ENCODE assay signal across 27 cellular contexts in genomic region chr3:18813300-18813699, GRCh38.
DNase-seq lines count a peak whose midpoint lies in the region; ATAC-seq, FAIRE-seq and TF ChIP-seq lines count a peak whose summit lies in the region.
"Had no signal": no experiment of that assay in that cellular context is flagged by ENCODE, and none has a peak within 500 bp of the region (broad histone marks: within the 10 kb centered on the region; RNA-seq: fewer than 3 reads in every experiment).

No MANE protein-coding gene starts in this region.

- POLR2A ChIA-PET in HepG2 (lab: Yijun Ruan, JAX): no interaction called here

- H3K27ac Mint-ChIP-seq in progenitor cell of endocrine pancreas: no peak overlapping the region
- H3K27ac Mint-ChIP-seq: CD14-positive monocyte; CD8-positive, alpha-beta memory T cell had no signal

- DNase-seq in HepG2 (ENCODE audit: low spot score) (no peak), right lobe of liver (no peak), RWPE2 (ENCODE audit: low spot score) (no peak), progenitor cell of endocrine pancreas (ENCODE audit: low spot score, unreplicated experiment) (no peak), NCI-H526 (lab: John Stamatoyannopoulos, UW) (no peak)
- DNase-seq: 8988T; ACHN; BE2C; C1 segment of cervical spinal cord; CD4-positive, alpha-beta memory T cell; CD4-positive, CD25-positive, alpha-beta regulatory T cell; CD8-positive, alpha-beta memory T cell; COR-L47; DMS 273 treated with DMSO at 0.1 percent for 48 hours; DMS153; DMS53; DMS79; DND-41; EL; GDM1 had no signal

- H2AFZ ChIP-seq in HepG2 (ENCODE audit: low read length): no peak overlapping the region

- intact Hi-C loops in HepG2 (cut with micrococcal nuclease; ENCODE audit: unreplicated experiment) (no loop called here), right lobe of liver (cut with DNase I) (no loop called here)

- peaks cover 1% of the 10 kb centered on the region for H3K4me1 Mint-ChIP-seq in progenitor cell of endocrine pancreas (ENCODE audit: low read depth)
- H3K4me1 Mint-ChIP-seq: CD14-positive monocyte; CD4-positive, CD25-positive, alpha-beta regulatory T cell had no signal

- in situ Hi-C loops in HepG2 (cut with HindIII; ENCODE audit: extremely low pct_ligation_motif_present, low pct_unique_long_range_greater_than_20kb): no loop called here

- H3K4me3 ChIP-seq in HepG2 (replicated peaks in 1 of 3; ENCODE audit: insufficient read depth in 1 of 3, low read depth in 2 of 3, low read length in 3 of 3): no peak overlapping the region
- no peak overlapping the region for H3K4me3 ChIP-seq in right lobe of liver
- no peak overlapping the region for H3K4me3 ChIP-seq in RWPE2 (ENCODE audit: severe bottlenecking)
- H3K4me3 ChIP-seq: BLaER1, GM12878 had no signal

- no peaks in the 10 kb centered on the region for H3K27me3 ChIP-seq in HepG2 (ENCODE audit: control insufficient read depth in 1 of 2, insufficient read depth in 2 of 2, low read length in 2 of 2)
- no peaks in the 10 kb centered on the region for H3K27me3 ChIP-seq in right lobe of liver
- H3K27me3 ChIP-seq in RWPE2 (ENCODE audit: insufficient read depth, poor library complexity, severe bottlenecking): no peaks in the 10 kb centered on the region
- H3K27me3 ChIP-seq: BE2C, BLaER1 had no signal

- no peaks in the 10 kb centered on the region for H3K36me3 ChIP-seq in HepG2 (replicated peaks in 1 of 2; ENCODE audit: control insufficient read depth in 1 of 2, insufficient read depth in 2 of 2, low read length in 2 of 2)
- no peaks in the 10 kb centered on the region for H3K36me3 ChIP-seq in right lobe of liver
- no peaks in the 10 kb centered on the region for H3K36me3 ChIP-seq in RWPE2 (ENCODE audit: low read depth)
- H3K36me3 ChIP-seq: BE2C, BLaER1 had no signal

- no peaks in the 10 kb centered on the region for H3K27me3 Mint-ChIP-seq in progenitor cell of endocrine pancreas

- TF ChIP-seq EP300 in HepG2 (IDR thresholded peaks at IDR 0.05; ENCODE audit: low read depth in 2 of 2, low read length in 2 of 2): no peak
- TF ChIP-seq EP300 in HepG2 (CRISPR knock-in tag; IDR thresholded peaks at IDR 0.05; ENCODE audit: borderline replicate concordance): no peak

- FAIRE-seq in HepG2 (lab: Jason Lieb, UNC): no peak
- FAIRE-seq: GM12878, GM12892, GM18507 had no signal

- TF ChIP-seq RAD21 in HepG2 (CRISPR knock-in tag; IDR thresholded peaks at IDR 0.05): no peak

- no peaks in the 10 kb centered on the region for H3K36me3 Mint-ChIP-seq in progenitor cell of endocrine pancreas (ENCODE audit: insufficient read depth)
- H3K36me3 Mint-ChIP-seq: CD14-positive monocyte; CD4-positive, alpha-beta memory T cell; CD4-positive, CD25-positive, alpha-beta regulatory T cell had no signal

- H3K27ac ChIP-seq in HepG2 (ENCODE audit: extremely low read length, insufficient read depth, low read length) (no peak overlapping the region), right lobe of liver (no peak overlapping the region), RWPE2 (ENCODE audit: poor library complexity, severe bottlenecking) (no peak overlapping the region)
- H3K27ac ChIP-seq: BLaER1 had no signal

- TF ChIP-seq POLR2A in HepG2 (IDR thresholded peaks at IDR 0.05; ENCODE audit: insufficient read depth in 1 of 2, low read depth in 2 of 2, low read length in 2 of 2) (no peak), right lobe of liver (IDR thresholded peaks at IDR 0.05) (no peak)

- ATAC-seq in HepG2: no peak
- no peak for ATAC-seq in right lobe of liver
- peak; percentile 12; the same call in 1 of the 3 replicates for ATAC-seq in RWPE2 (ENCODE audit: low read depth)
- peak; percentile 50 for ATAC-seq in SK-N-SH treated with all-trans-retinoic acid at 6 μM for 48 hours
- ATAC-seq in HG02938 (IDR thresholded peaks at IDR 0.05; ENCODE audit: unreplicated experiment): no peak
- ATAC-seq: GM12878 had no signal

- H3K79me2 ChIP-seq in HepG2 (ENCODE audit: insufficient read depth, low read length): no peaks in the 10 kb centered on the region

- H3K4me2 ChIP-seq in HepG2 (ENCODE audit: low read depth, low read length): no peak overlapping the region
- H3K4me2 ChIP-seq: BLaER1 had no signal

- TF ChIP-seq CTCF in HepG2 (CRISPR knock-in tag; IDR thresholded peaks at IDR 0.05) (no peak), right lobe of liver (IDR thresholded peaks at IDR 0.05) (no peak), RWPE2 (IDR thresholded peaks at IDR 0.05; ENCODE audit: poor library complexity, severe bottlenecking) (no peak), progenitor cell of endocrine pancreas (IDR thresholded peaks at IDR 0.05; ENCODE audit: unreplicated experiment) (no peak)

- 2% methylated on average over 3 of the region's 3 CpGs for WGBS in HepG2 (ENCODE audit: low lambda C conversion rate)
- WGBS in right lobe of liver (ENCODE audit: insufficient coverage, low coverage, low lambda C conversion rate, missing lambda C conversion rate): 58% methylated on average over 2 of the region's 3 CpGs

- CTCF ChIA-PET in HepG2 (lab: Yijun Ruan, JAX; ENCODE audit: low intra/inter-chr PET ratio, low total read pairs): no interaction called here

- H3K9me3 ChIP-seq in HepG2 (ENCODE audit: low read length) (no peaks in the 10 kb centered on the region), right lobe of liver (no peaks in the 10 kb centered on the region), RWPE2 (ENCODE audit: severe bottlenecking) (no peaks in the 10 kb centered on the region)
- H3K9me3 ChIP-seq: BE2C, BLaER1 had no signal

- no peaks in the 10 kb centered on the region for H3K9me3 Mint-ChIP-seq in progenitor cell of endocrine pancreas (ENCODE audit: low read depth)
- H3K9me3 Mint-ChIP-seq: CD4-positive, alpha-beta memory T cell had no signal

- H3K9ac ChIP-seq in HepG2 (ENCODE audit: insufficient read depth, low read depth, low read length): no peak overlapping the region
- H3K9ac ChIP-seq: BLaER1 had no signal

- no peaks in the 10 kb centered on the region for H4K20me1 ChIP-seq in HepG2 (ENCODE audit: insufficient read depth, low read length)
- H4K20me1 ChIP-seq: BLaER1 had no signal

- BruUV-seq in HepG2 (replicated peaks; lab: Mats Ljungman, UMichigan): no TSS peak

- no peak overlapping the region for H3K4me3 Mint-ChIP-seq in progenitor cell of endocrine pancreas (ENCODE audit: low read depth)
- H3K4me3 Mint-ChIP-seq: CD14-positive monocyte; CD4-positive, alpha-beta memory T cell; CD4-positive, CD25-positive, alpha-beta regulatory T cell; CD8-positive, alpha-beta memory T cell had no signal

- H3K4me1 ChIP-seq in HepG2 (ENCODE audit: insufficient read depth, low read length) (no peaks in the 10 kb centered on the region), right lobe of liver (no peaks in the 10 kb centered on the region), RWPE2 (ENCODE audit: insufficient read depth, poor library complexity, severe bottlenecking) (peaks cover 14% of the 10 kb centered on the region)
- H3K4me1 ChIP-seq: BE2C, BLaER1 had no signal

TF ChIP-seq in HepG2, 621 proteins besides CTCF, POLR2A, EP300 and RAD21 (continues in another document):
- TF ChIP-seq ZNF879 (CRISPR knock-in tag; IDR thresholded peaks at IDR 0.05): no peak
- no peak for TF ChIP-seq DBP (CRISPR knock-in tag; IDR thresholded peaks at IDR 0.05; ENCODE audit: not compliant biosample characterization)

TF ChIP-seq in SK-N-SH treated with all-trans-retinoic acid at 6 μM for 48 hours, 23 proteins besides CTCF, POLR2A, EP300 and RAD21 (continues in another document):
- TF ChIP-seq ZFP30 (CRISPR knock-in tag; IDR thresholded peaks at IDR 0.05) (no peak), TOX (CRISPR knock-in tag; IDR thresholded peaks at IDR 0.05; ENCODE audit: borderline replicate concordance) (no peak), CREB5 (CRISPR knock-in tag; IDR thresholded peaks at IDR 0.05; ENCODE audit: low read depth) (no peak), GLIS3 (CRISPR knock-in tag; IDR thresholded peaks at IDR 0.05) (no peak), ZNF565 (CRISPR knock-in tag; conservative IDR thresholded peaks at IDR 0.05; ENCODE audit: low read depth) (no peak), PPARA (CRISPR knock-in tag; IDR thresholded peaks at IDR 0.05; ENCODE audit: borderline replicate concordance) (no peak), RARB (CRISPR knock-in tag; IDR thresholded peaks at IDR 0.05) (no peak), ZC3H10 (CRISPR knock-in tag; IDR thresholded peaks at IDR 0.05) (no peak), ZNF70 (CRISPR knock-in tag; IDR thresholded peaks at IDR 0.05) (no peak), ARNTL (CRISPR knock-in tag; IDR thresholded peaks at IDR 0.05; ENCODE audit: borderline replicate concordance, low read depth) (no peak), SNAI2 (CRISPR knock-in tag; IDR thresholded peaks at IDR 0.05) (no peak), TCF4 (CRISPR knock-in tag; IDR thresholded peaks at IDR 0.05; ENCODE audit: borderline replicate concordance) (no peak)
- TF ChIP-seq, protein P1, sequence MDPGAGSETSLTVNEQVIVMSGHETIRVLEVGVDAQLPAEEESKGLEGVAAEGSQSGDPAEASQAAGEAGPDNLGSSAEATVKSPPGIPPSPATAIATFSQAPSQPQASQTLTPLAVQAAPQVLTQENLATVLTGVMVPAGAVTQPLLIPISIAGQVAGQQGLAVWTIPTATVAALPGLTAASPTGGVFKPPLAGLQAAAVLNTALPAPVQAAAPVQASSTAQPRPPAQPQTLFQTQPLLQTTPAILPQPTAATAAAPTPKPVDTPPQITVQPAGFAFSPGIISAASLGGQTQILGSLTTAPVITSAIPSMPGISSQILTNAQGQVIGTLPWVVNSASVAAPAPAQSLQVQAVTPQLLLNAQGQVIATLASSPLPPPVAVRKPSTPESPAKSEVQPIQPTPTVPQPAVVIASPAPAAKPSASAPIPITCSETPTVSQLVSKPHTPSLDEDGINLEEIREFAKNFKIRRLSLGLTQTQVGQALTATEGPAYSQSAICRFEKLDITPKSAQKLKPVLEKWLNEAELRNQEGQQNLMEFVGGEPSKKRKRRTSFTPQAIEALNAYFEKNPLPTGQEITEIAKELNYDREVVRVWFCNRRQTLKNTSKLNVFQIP (CRISPR knock-in tag; IDR thresholded peaks at IDR 0.05; ENCODE audit: borderline replicate concordance, low read depth): no peak

Comparison
In these comparisons a context has a peak if more than half of its experiments do, and no peak if none do; other contexts are left out.
1. ATAC-seq: peak in RWPE2 (single experiment) and SK-N-SH treated with all-trans-retinoic acid at 6 μM for 48 hours (single experiment); none in HepG2 (single experiment), right lobe of liver (0 of 4) and HG02938 (single experiment).